In the genomic region with DNA sequence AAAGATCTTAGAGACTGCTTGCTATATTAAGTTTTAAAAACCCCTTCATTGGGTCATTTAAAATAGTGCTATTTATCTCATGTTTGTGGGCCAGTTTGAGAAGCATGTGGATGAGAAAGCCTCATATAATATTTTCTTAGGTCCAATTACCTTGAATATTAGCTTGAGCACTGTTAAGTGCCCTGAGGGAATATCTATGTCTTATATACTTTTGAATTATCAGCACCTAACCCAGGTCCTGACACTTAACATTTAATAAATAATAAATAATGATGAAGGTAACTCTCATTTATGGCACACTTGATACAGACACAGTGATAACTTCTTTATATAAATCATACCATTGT, we compare ENCODE assay signal across 8 cellular contexts. TPM values are rescaled to one million over a fixed set of nuclear protein-coding genes. Genes with fewer than 3 reads are reported as not detected.
DNase-seq lines count a peak whose midpoint lies in the region; ATAC-seq and TF ChIP-seq lines count a peak whose summit lies in the region.

No MANE protein-coding gene starts in this region.

- intact Hi-C loops in CD4-positive, alpha-beta memory T cell (cut with micrococcal nuclease): loop anchor here (1.0 to 2.0 kb wide), 4 partner anchors 61 to 232 kb away; a partner anchor contains a TSS
- intact Hi-C loops in natural killer cell (cut with micrococcal nuclease): loop anchor here (1.0 to 2.0 kb wide), 5 partner anchors 61 to 232 kb away; a partner anchor contains a TSS

- DNase-seq in CD4-positive, alpha-beta memory T cell: no peak
- no peak for DNase-seq in adipocyte (ENCODE audit: low read depth)
- DNase-seq in natural killer cell: no peak
- no peak for DNase-seq in NCI-H1048 (lab: John Stamatoyannopoulos, UW)
- DNase-seq in putamen (ENCODE audit: low spot score): no peak

- H3K36me3 ChIP-seq in CD4-positive, alpha-beta memory T cell (ENCODE audit: insufficient read depth, low read length): no peaks in the 10 kb centered on the region
- H3K36me3 ChIP-seq in adipocyte (ENCODE audit: control insufficient read depth, insufficient read depth, low read length, severe bottlenecking): peaks cover 9% of the 10 kb centered on the region

- ATAC-seq in GM21723 (IDR thresholded peaks at IDR 0.05; ENCODE audit: unreplicated experiment): peak; percentile 24
- ATAC-seq in natural killer cell: no peak
- ATAC-seq in GM19455 (IDR thresholded peaks at IDR 0.05; ENCODE audit: unreplicated experiment): no peak
- no peak for ATAC-seq in HG03196 (IDR thresholded peaks at IDR 0.05; ENCODE audit: unreplicated experiment)

- peaks cover 39 to 77% (median 55%) of the 10 kb centered on the region in 4 donors for H3K4me1 Mint-ChIP-seq in CD4-positive, alpha-beta memory T cell
- H3K4me1 Mint-ChIP-seq in natural killer cell: peaks cover 71 to 77% of the 10 kb centered on the region in 2 donors

- peaks cover 0 to 3% (median 0%) of the 10 kb centered on the region in 8 donors for H3K9me3 Mint-ChIP-seq in CD4-positive, alpha-beta memory T cell
- no peaks in the 10 kb centered on the region for H3K9me3 Mint-ChIP-seq in natural killer cell

- peak overlapping the region; percentile 93 to 100 (median 99) for H3K27ac Mint-ChIP-seq in CD4-positive, alpha-beta memory T cell
- peak overlapping the region; percentile 94 to 97 for H3K27ac Mint-ChIP-seq in natural killer cell

- H3K27me3 Mint-ChIP-seq in CD4-positive, alpha-beta memory T cell: no peaks in the 10 kb centered on the region
- no peaks in the 10 kb centered on the region for H3K27me3 Mint-ChIP-seq in natural killer cell (ENCODE audit: low read depth in 2 of 2)

- peaks cover 14 to 53% of the 10 kb centered on the region in 2 donors for H3K36me3 Mint-ChIP-seq in CD4-positive, alpha-beta memory T cell
- H3K36me3 Mint-ChIP-seq in natural killer cell: no peaks in the 10 kb centered on the region

- H3K9me3 ChIP-seq in CD4-positive, alpha-beta memory T cell (ENCODE audit: control insufficient read depth in 1 of 2, low read length in 2 of 2): no peaks in the 10 kb centered on the region
- H3K9me3 ChIP-seq in adipocyte (ENCODE audit: control insufficient read depth, low read length): no peaks in the 10 kb centered on the region

- H3K27ac ChIP-seq in CD4-positive, alpha-beta memory T cell (ENCODE audit: low read depth, low read length): peak overlapping the region; percentile 80

- H3K27me3 ChIP-seq in CD4-positive, alpha-beta memory T cell (ENCODE audit: insufficient read depth, low read length): no peaks in the 10 kb centered on the region
- no peaks in the 10 kb centered on the region for H3K27me3 ChIP-seq in adipocyte (replicated peaks; ENCODE audit: control insufficient read depth, insufficient read depth, low read length)

- peak overlapping the region; percentile 75 to 83 for H3K4me3 ChIP-seq in CD4-positive, alpha-beta memory T cell (ENCODE audit: low read length in 2 of 2)
- peak overlapping the region; percentile 92 for H3K4me3 ChIP-seq in adipocyte (ENCODE audit: low read length)

- CTCF ChIA-PET in CD4-positive, alpha-beta memory T cell (lab: Charles Lee; ENCODE audit: partially characterized antibody): interaction anchor here (0.9 to 2.0 kb wide), 13 partner anchors 15 to 234 kb away, joined by 3 to 13 read pairs (median 4); a partner anchor contains a TSS

- TF ChIP-seq CTCF in natural killer cell (IDR thresholded peaks at IDR 0.05): no peak

- H3K4me1 ChIP-seq in CD4-positive, alpha-beta memory T cell (ENCODE audit: insufficient read depth, low read length): peaks cover 52% of the 10 kb centered on the region
- peaks cover 36% of the 10 kb centered on the region for H3K4me1 ChIP-seq in adipocyte (ENCODE audit: control insufficient read depth, insufficient read depth, low read length)

- peak overlapping the region; percentile 91 for H3K9ac ChIP-seq in adipocyte (ENCODE audit: low read length)

- POLR2A ChIA-PET in CD4-positive, alpha-beta memory T cell (lab: Charles Lee; ENCODE audit: partially characterized antibody): interaction anchor here (0.7 to 3.6 kb wide), 25 partner anchors 9 to 544 kb away, joined by 3 to 42 read pairs (median 6); a partner anchor contains a TSS

- H3K4me3 Mint-ChIP-seq in CD4-positive, alpha-beta memory T cell: peak overlapping the region; percentile 97 to 100 (median 100)
- H3K4me3 Mint-ChIP-seq in natural killer cell: peak overlapping the region; percentile 100

RNA-seq across cellular contexts. Expression of a gene that starts 0.3 kb away (rescaled TPM):
- total RNA-seq in CD4-positive, alpha-beta memory T cell: 100 to 1,000 TPM; 186 to 199 TPM
- 100 to 1,000 TPM; 109 to 127 TPM for polyA plus RNA-seq in CD4-positive, alpha-beta memory T cell
- 100 to 1,000 TPM; 117 to 153 (median 144) TPM for total RNA-seq in natural killer cell

RNA-seq across cellular contexts. Expression of a gene that starts 49.6 kb away (rescaled TPM):
- under 1 TPM; 0.17 TPM for total RNA-seq in CD4-positive, alpha-beta memory T cell
- not detected for polyA plus RNA-seq in CD4-positive, alpha-beta memory T cell
- total RNA-seq in natural killer cell: under 1 TPM in 1 of 3 donors, not detected in 2; 0.75 TPM
